In the genomic region with DNA sequence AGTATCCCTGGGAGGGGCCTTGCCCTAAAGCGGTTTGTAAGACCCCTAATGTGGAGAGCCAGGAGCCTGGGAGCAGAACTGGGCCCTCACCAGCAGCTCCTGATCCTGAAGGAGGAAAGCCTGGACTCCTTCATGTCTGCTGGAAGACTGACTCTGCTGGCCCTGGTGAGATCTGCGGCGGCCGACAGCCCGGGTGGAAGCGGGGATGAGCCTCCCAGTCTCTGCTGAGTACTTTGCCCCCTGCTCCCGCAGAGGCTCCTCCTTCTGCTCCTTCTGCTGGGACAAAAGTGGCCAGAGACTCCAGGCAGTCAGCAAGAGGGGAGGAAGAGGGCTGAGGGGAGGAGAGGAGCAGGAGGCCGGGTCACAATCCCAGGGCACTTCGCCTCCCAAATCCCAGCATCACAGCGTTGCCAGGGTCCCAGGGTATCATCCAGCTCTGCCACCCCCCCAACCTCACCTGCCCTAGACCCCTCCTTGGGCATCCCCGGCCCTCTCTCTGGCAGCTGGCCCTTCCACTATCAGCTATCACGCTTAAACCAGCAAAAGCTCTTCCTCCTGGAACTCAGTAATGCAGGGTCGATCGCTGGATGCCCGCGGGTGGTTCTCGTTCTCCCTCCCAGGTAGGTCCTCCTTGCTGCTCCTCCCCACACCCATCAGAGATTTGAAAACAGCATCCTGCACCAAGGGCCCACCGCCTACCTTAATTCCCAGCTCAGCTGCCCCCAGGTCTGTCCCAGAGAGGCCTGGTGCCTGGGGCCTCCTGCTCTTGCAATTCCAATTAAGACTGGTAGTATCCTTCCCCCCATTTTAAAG, we compare ENCODE assay signal across 3 cellular contexts.
TF ChIP-seq lines count a peak whose summit lies in the region.

No MANE protein-coding gene starts in this region.

TF ChIP-seq in SK-N-SH, 30 proteins besides CTCF, POLR2A, EP300 and RAD21 (continues in another document):
- TF ChIP-seq, protein P1, sequence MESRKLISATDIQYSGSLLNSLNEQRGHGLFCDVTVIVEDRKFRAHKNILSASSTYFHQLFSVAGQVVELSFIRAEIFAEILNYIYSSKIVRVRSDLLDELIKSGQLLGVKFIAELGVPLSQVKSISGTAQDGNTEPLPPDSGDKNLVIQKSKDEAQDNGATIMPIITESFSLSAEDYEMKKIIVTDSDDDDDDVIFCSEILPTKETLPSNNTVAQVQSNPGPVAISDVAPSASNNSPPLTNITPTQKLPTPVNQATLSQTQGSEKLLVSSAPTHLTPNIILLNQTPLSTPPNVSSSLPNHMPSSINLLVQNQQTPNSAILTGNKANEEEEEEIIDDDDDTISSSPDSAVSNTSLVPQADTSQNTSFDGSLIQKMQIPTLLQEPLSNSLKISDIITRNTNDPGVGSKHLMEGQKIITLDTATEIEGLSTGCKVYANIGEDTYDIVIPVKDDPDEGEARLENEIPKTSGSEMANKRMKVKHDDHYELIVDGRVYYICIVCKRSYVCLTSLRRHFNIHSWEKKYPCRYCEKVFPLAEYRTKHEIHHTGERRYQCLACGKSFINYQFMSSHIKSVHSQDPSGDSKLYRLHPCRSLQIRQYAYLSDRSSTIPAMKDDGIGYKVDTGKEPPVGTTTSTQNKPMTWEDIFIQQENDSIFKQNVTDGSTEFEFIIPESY (IDR thresholded peaks at IDR 0.05; ENCODE audit: borderline replicate concordance, low read depth) = no peak
- TF ChIP-seq ELF1 (IDR thresholded peaks at IDR 0.05) (no peak), RFX5 (IDR thresholded peaks at IDR 0.05; ENCODE audit: low read length) (no peak), POLR2AphosphoS5 (IDR thresholded peaks at IDR 0.05; ENCODE audit: low read depth, low read length) (no peak), MXI1 (IDR thresholded peaks at IDR 0.05; ENCODE audit: low read depth, low read length) (no peak), JUND (IDR thresholded peaks at IDR 0.05) (no peak), YY1 (IDR thresholded peaks at IDR 0.05; ENCODE audit: low read depth) (no peak), CHD2 (IDR thresholded peaks at IDR 0.05; ENCODE audit: low read length, partially characterized antibody) (no peak), TCF12 (IDR thresholded peaks at IDR 0.05) (no peak), NFIC (IDR thresholded peaks at IDR 0.05; ENCODE audit: borderline replicate concordance) (no peak), FOXJ3 (CRISPR knock-in tag; IDR thresholded peaks at IDR 0.05) (no peak), NRF1 (IDR thresholded peaks at IDR 0.05; ENCODE audit: low read depth, low read length) (no peak)
- TF ChIP-seq, protein P2, sequence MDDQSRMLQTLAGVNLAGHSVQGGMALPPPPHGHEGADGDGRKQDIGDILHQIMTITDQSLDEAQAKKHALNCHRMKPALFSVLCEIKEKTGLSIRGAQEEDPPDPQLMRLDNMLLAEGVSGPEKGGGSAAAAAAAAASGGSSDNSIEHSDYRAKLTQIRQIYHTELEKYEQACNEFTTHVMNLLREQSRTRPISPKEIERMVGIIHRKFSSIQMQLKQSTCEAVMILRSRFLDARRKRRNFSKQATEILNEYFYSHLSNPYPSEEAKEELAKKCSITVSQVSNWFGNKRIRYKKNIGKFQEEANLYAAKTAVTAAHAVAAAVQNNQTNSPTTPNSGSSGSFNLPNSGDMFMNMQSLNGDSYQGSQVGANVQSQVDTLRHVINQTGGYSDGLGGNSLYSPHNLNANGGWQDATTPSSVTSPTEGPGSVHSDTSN (IDR thresholded peaks at IDR 0.05) = no peak
- TF ChIP-seq, protein P3, sequence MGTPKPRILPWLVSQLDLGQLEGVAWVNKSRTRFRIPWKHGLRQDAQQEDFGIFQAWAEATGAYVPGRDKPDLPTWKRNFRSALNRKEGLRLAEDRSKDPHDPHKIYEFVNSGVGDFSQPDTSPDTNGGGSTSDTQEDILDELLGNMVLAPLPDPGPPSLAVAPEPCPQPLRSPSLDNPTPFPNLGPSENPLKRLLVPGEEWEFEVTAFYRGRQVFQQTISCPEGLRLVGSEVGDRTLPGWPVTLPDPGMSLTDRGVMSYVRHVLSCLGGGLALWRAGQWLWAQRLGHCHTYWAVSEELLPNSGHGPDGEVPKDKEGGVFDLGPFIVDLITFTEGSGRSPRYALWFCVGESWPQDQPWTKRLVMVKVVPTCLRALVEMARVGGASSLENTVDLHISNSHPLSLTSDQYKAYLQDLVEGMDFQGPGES (IDR thresholded peaks at IDR 0.05; ENCODE audit: low read depth, low read length) = no peak
- TF ChIP-seq, protein P4, sequence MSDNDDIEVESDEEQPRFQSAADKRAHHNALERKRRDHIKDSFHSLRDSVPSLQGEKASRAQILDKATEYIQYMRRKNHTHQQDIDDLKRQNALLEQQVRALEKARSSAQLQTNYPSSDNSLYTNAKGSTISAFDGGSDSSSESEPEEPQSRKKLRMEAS (IDR thresholded peaks at IDR 0.05; ENCODE audit: low read depth) = no peak
- TF ChIP-seq, protein P5, sequence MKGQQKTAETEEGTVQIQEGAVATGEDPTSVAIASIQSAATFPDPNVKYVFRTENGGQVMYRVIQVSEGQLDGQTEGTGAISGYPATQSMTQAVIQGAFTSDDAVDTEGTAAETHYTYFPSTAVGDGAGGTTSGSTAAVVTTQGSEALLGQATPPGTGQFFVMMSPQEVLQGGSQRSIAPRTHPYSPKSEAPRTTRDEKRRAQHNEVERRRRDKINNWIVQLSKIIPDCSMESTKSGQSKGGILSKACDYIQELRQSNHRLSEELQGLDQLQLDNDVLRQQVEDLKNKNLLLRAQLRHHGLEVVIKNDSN (IDR thresholded peaks at IDR 0.05; ENCODE audit: borderline replicate concordance, low read depth) = no peak

TF ChIP-seq in SK-N-SH treated with all-trans-retinoic acid at 6 μM for 48 hours, 23 proteins besides CTCF, POLR2A, EP300 and RAD21:
- no peak for TF ChIP-seq ISL1 (CRISPR knock-in tag; IDR thresholded peaks at IDR 0.05)
- no peak for TF ChIP-seq CSDC2 (CRISPR knock-in tag; IDR thresholded peaks at IDR 0.05)
- TF ChIP-seq BACH2 (CRISPR knock-in tag; IDR thresholded peaks at IDR 0.05; ENCODE audit: borderline replicate concordance) = no peak
- no peak for TF ChIP-seq ZFP3 (CRISPR knock-in tag; IDR thresholded peaks at IDR 0.05)
- TF ChIP-seq ZFP30 (CRISPR knock-in tag; IDR thresholded peaks at IDR 0.05) = no peak
- no peak for TF ChIP-seq ZNF70 (CRISPR knock-in tag; IDR thresholded peaks at IDR 0.05)
- TF ChIP-seq ESRRG (CRISPR knock-in tag; IDR thresholded peaks at IDR 0.05) = no peak

TF ChIP-seq in IMR-90, 13 proteins besides CTCF, POLR2A, EP300 and RAD21:
- TF ChIP-seq SMC3 (IDR thresholded peaks at IDR 0.05; ENCODE audit: low read depth, low read length) = no peak
- no peak for TF ChIP-seq NFE2L2 (IDR thresholded peaks at IDR 0.05; ENCODE audit: low read depth, low read length)
- TF ChIP-seq BHLHE40 (IDR thresholded peaks at IDR 0.05; ENCODE audit: low read depth, low read length) = no peak
- TF ChIP-seq, protein P6, sequence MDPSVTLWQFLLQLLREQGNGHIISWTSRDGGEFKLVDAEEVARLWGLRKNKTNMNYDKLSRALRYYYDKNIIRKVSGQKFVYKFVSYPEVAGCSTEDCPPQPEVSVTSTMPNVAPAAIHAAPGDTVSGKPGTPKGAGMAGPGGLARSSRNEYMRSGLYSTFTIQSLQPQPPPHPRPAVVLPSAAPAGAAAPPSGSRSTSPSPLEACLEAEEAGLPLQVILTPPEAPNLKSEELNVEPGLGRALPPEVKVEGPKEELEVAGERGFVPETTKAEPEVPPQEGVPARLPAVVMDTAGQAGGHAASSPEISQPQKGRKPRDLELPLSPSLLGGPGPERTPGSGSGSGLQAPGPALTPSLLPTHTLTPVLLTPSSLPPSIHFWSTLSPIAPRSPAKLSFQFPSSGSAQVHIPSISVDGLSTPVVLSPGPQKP (IDR thresholded peaks at IDR 0.05; ENCODE audit: borderline replicate concordance, low read depth, low read length) = no peak
- TF ChIP-seq MAZ (IDR thresholded peaks at IDR 0.05; ENCODE audit: borderline replicate concordance, low read depth, low read length) = no peak
- TF ChIP-seq MAFK (IDR thresholded peaks at IDR 0.05; ENCODE audit: low read depth, low read length) = no peak
- no peak for TF ChIP-seq RFX5 (IDR thresholded peaks at IDR 0.05; ENCODE audit: low read depth, low read length)
- TF ChIP-seq FOS (IDR thresholded peaks at IDR 0.05; ENCODE audit: low read depth, low read length) = no peak
- no peak for TF ChIP-seq MXI1 (IDR thresholded peaks at IDR 0.05; ENCODE audit: borderline replicate concordance, low read depth, low read length)
- no peak for TF ChIP-seq USF2 (IDR thresholded peaks at IDR 0.05; ENCODE audit: low read depth, low read length)
